8 cellular contexts compared by ENCODE assay signal in genomic region chr15:85580914-85581313, GRCh38.
DNase-seq lines count a peak whose midpoint lies in the region; ATAC-seq and TF ChIP-seq lines count a peak whose summit lies in the region.

No MANE protein-coding gene starts in this region.

- CTCF ChIA-PET in CD4-positive, alpha-beta memory T cell (lab: Charles Lee; ENCODE audit: partially characterized antibody), result interaction anchor here (1.0 to 2.6 kb wide), 8 partner anchors 11 to 250 kb away, joined by 3 to 9 read pairs (median 5); no protein-coding TSS in a partner anchor

- no peaks in the 10 kb centered on the region for H3K9me3 ChIP-seq in CD4-positive, alpha-beta memory T cell (ENCODE audit: control insufficient read depth in 1 of 2, low read length in 2 of 2)
- H3K9me3 ChIP-seq in T-helper 17 cell (ENCODE audit: control insufficient read depth, low read length, poor library complexity, severe bottlenecking), result no peaks in the 10 kb centered on the region

- H3K4me1 ChIP-seq in CD4-positive, alpha-beta memory T cell (ENCODE audit: insufficient read depth, low read length), result peaks cover 66% of the 10 kb centered on the region
- peaks cover 11% of the 10 kb centered on the region for H3K4me1 ChIP-seq in rectal smooth muscle tissue (ENCODE audit: control insufficient read depth, insufficient read depth, low read length)

- peaks cover 9% of the 10 kb centered on the region for H3K36me3 ChIP-seq in CD4-positive, alpha-beta memory T cell (ENCODE audit: insufficient read depth, low read length)
- H3K36me3 ChIP-seq in rectal smooth muscle tissue (ENCODE audit: control insufficient read depth, insufficient read depth, low read length), result no peaks in the 10 kb centered on the region

- intact Hi-C loops in CD4-positive, alpha-beta memory T cell (cut with micrococcal nuclease), result loop anchor here (1.0 to 5.0 kb wide), 2 partner anchors 16 to 121 kb away; no protein-coding TSS in a partner anchor

- H3K36me3 Mint-ChIP-seq in CD4-positive, alpha-beta memory T cell, result peaks cover 21 to 66% of the 10 kb centered on the region in 2 donors
- peaks cover 2% of the 10 kb centered on the region for H3K36me3 Mint-ChIP-seq in T-helper 17 cell (ENCODE audit: low read depth)
- peaks cover 42% of the 10 kb centered on the region for H3K36me3 Mint-ChIP-seq in HFFc6 (ENCODE audit: low read depth)

- ATAC-seq in T-helper 17 cell, result peak; percentile 43

- no peaks in the 10 kb centered on the region for H3K27me3 ChIP-seq in CD4-positive, alpha-beta memory T cell (ENCODE audit: insufficient read depth, low read length)
- no peaks in the 10 kb centered on the region for H3K27me3 ChIP-seq in rectal smooth muscle tissue (ENCODE audit: control insufficient read depth, insufficient read depth, low read length)

- H3K9me3 Mint-ChIP-seq in CD4-positive, alpha-beta memory T cell, result peaks cover 0 to 5% (median 0%) of the 10 kb centered on the region in 8 donors
- no peaks in the 10 kb centered on the region for H3K9me3 Mint-ChIP-seq in HFFc6

- H3K4me3 Mint-ChIP-seq in CD4-positive, alpha-beta memory T cell, result peak overlapping the region; percentile 49 to 95 (median 88)
- H3K4me3 Mint-ChIP-seq in T-helper 17 cell (peak overlapping the region; percentile 96), HFFc6 (no peak overlapping the region)

- POLR2A ChIA-PET in CD4-positive, alpha-beta memory T cell (lab: Charles Lee; ENCODE audit: partially characterized antibody), result interaction anchor here (0.6 to 4.0 kb wide), 19 partner anchors 10 to 201 kb away, joined by 3 to 71 read pairs (median 6); partner anchors contain the start of gene AKAP13

- H3K9ac ChIP-seq in rectal smooth muscle tissue (ENCODE audit: low read length), result peak overlapping the region; percentile 24

- no peak for TF ChIP-seq CTCF in HFFc6 (IDR thresholded peaks at IDR 0.05)

- peak overlapping the region; percentile 92 to 99 (median 98) for H3K27ac Mint-ChIP-seq in CD4-positive, alpha-beta memory T cell
- peak overlapping the region; percentile 99 for H3K27ac Mint-ChIP-seq in T-helper 17 cell
- no peak overlapping the region; the same call in 1 of the 2 replicates for H3K27ac Mint-ChIP-seq in HFFc6

- peak overlapping the region; percentile 72 for H3K27ac ChIP-seq in CD4-positive, alpha-beta memory T cell (ENCODE audit: low read depth, low read length)
- peak overlapping the region; percentile 61 for H3K27ac ChIP-seq in rectal smooth muscle tissue (ENCODE audit: low read depth, low read length)

- H3K4me1 Mint-ChIP-seq in CD4-positive, alpha-beta memory T cell, result peaks cover 59 to 74% (median 67%) of the 10 kb centered on the region in 4 donors
- H3K4me1 Mint-ChIP-seq in T-helper 17 cell (peaks cover 63% of the 10 kb centered on the region), HFFc6 (ENCODE audit: low read depth) (peaks cover 35% of the 10 kb centered on the region)

- no peaks in the 10 kb centered on the region for H3K27me3 Mint-ChIP-seq in CD4-positive, alpha-beta memory T cell
- H3K27me3 Mint-ChIP-seq in T-helper 17 cell, result no peaks in the 10 kb centered on the region
- no peaks in the 10 kb centered on the region for H3K27me3 Mint-ChIP-seq in HFFc6 (ENCODE audit: insufficient read depth)

- peak; percentile 26 to 74 (median 45) for DNase-seq in CD4-positive, alpha-beta memory T cell
- DNase-seq in T-helper 17 cell (peak; percentile 27 to 35 (median 34)), dermis blood vessel endothelial cell (peak; percentile 65), HCEC 1CT (no peak), epidermal melanocyte (ENCODE audit: insufficient read length, low spot score) (no peak), HFFc6 (no peak), GF-D8 (lab: John Stamatoyannopoulos, UW) (no peak)

- peak overlapping the region in 1 of 2 donors; percentile 29 for H3K4me3 ChIP-seq in CD4-positive, alpha-beta memory T cell (ENCODE audit: low read length in 2 of 2)
- peak overlapping the region; percentile 52 for H3K4me3 ChIP-seq in rectal smooth muscle tissue (ENCODE audit: low read length)

Comparison
In these comparisons a context has a peak if more than half of its experiments do, and no peak if none do; other contexts are left out.
1. DNase-seq: peak in CD4-positive, alpha-beta memory T cell (5 of 5), T-helper 17 cell (3 of 3) and dermis blood vessel endothelial cell (single experiment); none in HCEC 1CT (single experiment), epidermal melanocyte (single experiment), HFFc6 (single experiment) and GF-D8 (single experiment).